ENCODE assay signal across 8 cellular contexts in genomic region chr18:57837917-57838548, GRCh38. TPM values are rescaled to one million over a fixed set of nuclear protein-coding genes. Genes with fewer than 3 reads are reported as not detected.
DNase-seq lines count a peak whose midpoint lies in the region; ATAC-seq and TF ChIP-seq lines count a peak whose summit lies in the region.

No MANE protein-coding gene starts in this region.

- ATAC-seq in HG03095 (IDR thresholded peaks at IDR 0.05; ENCODE audit: unreplicated experiment), result peak; percentile 81
- peak; percentile 93 for ATAC-seq in activated T-helper 17 cell treated with anti-CD3 and anti-CD28 coated beads, Interleukin-2, amount 50 U/mL, for 72 hours (replicated peaks)

- H3K27ac Mint-ChIP-seq in activated T-helper 17 cell treated with anti-CD3 and anti-CD28 coated beads, Interleukin-2, amount 50 U/mL, for 72 hours, result peak overlapping the region; percentile 80
- H3K27ac Mint-ChIP-seq in Calu3 (ENCODE audit: unreplicated experiment), result no peak overlapping the region

- peaks cover 27% of the 10 kb centered on the region for H3K27me3 Mint-ChIP-seq in activated T-helper 17 cell treated with anti-CD3 and anti-CD28 coated beads, Interleukin-2, amount 50 U/mL, for 72 hours
- H3K27me3 Mint-ChIP-seq in Calu3 (ENCODE audit: unreplicated experiment), result no peaks in the 10 kb centered on the region

- CTCF ChIA-PET in Calu3 (lab: Charles Lee), result interaction anchor here (0.6 kb wide), 1 partner anchor 45 kb away, joined by 5 read pairs; no protein-coding TSS in a partner anchor

- peak overlapping the region; percentile 58 for H3K4me3 Mint-ChIP-seq in activated T-helper 17 cell treated with anti-CD3 and anti-CD28 coated beads, Interleukin-2, amount 50 U/mL, for 72 hours
- H3K4me3 Mint-ChIP-seq in Calu3 (ENCODE audit: low read depth, unreplicated experiment), result no peak overlapping the region

- DNase-seq in DMS53 (lab: John Stamatoyannopoulos, UW) (peak; percentile 64), DMS53 treated with DMSO at 0.1 percent for 48 hours (lab: John Stamatoyannopoulos, UW; ENCODE audit: unreplicated experiment) (no peak), NCI-H2081 (lab: John Stamatoyannopoulos, UW) (no peak), occipital lobe (lab: John Stamatoyannopoulos, UW) (no peak), Calu3 (no peak)
- peak; percentile 49 to 51 for DNase-seq in stimulated activated CD8-positive, alpha-beta memory T cell treated with anti-CD3 and anti-CD28 coated beads, Interleukin-15, amount 100 ng/mL, for 48 hours (ENCODE audit: low read depth in 2 of 2)

- no TSS peak for BruUV-seq in Calu3 (replicated peaks; lab: Mats Ljungman, UMichigan)

- H3K9me3 Mint-ChIP-seq in activated T-helper 17 cell treated with anti-CD3 and anti-CD28 coated beads, Interleukin-2, amount 50 U/mL, for 72 hours, result peaks cover 6% of the 10 kb centered on the region
- peaks cover 2% of the 10 kb centered on the region for H3K9me3 Mint-ChIP-seq in Calu3 (ENCODE audit: low read depth, unreplicated experiment)

- H3K4me1 Mint-ChIP-seq in activated T-helper 17 cell treated with anti-CD3 and anti-CD28 coated beads, Interleukin-2, amount 50 U/mL, for 72 hours, result peaks cover 22% of the 10 kb centered on the region
- H3K4me1 Mint-ChIP-seq in Calu3 (ENCODE audit: low read depth, unreplicated experiment), result peaks cover 34% of the 10 kb centered on the region

- intact Hi-C loops in Calu3 (cut with micrococcal nuclease; ENCODE audit: unreplicated experiment), result no loop called here

- H3K36me3 Mint-ChIP-seq in activated T-helper 17 cell treated with anti-CD3 and anti-CD28 coated beads, Interleukin-2, amount 50 U/mL, for 72 hours (ENCODE audit: low read depth), result peaks cover 9% of the 10 kb centered on the region
- no peaks in the 10 kb centered on the region for H3K36me3 Mint-ChIP-seq in Calu3 (ENCODE audit: insufficient read depth, unreplicated experiment)

- no peak for TF ChIP-seq CTCF in Calu3 (IDR thresholded peaks at IDR 0.05; ENCODE audit: unreplicated experiment)

RNA-seq across cellular contexts. Expression of gene ATP8B1, which starts 34.9 kb away (rescaled TPM):
- total RNA-seq in activated T-helper 17 cell treated with anti-CD3 and anti-CD28 coated beads, Interleukin-2, amount 50 U/mL, for 72 hours, result not detected
- total RNA-seq in occipital lobe (2.5 TPM), Calu3 (2022) (62.3 and 66.2 TPM in 2 replicates)

Comparison
In these comparisons a context has a peak if more than half of its experiments do, and no peak if none do; other contexts are left out.
1. DNase-seq: peak in DMS53 (single experiment) and stimulated activated CD8-positive, alpha-beta memory T cell treated with anti-CD3 and anti-CD28 coated beads, Interleukin-15, amount 100 ng/mL, for 48 hours (2 of 2); none in DMS53 treated with DMSO at 0.1 percent for 48 hours (single experiment), NCI-H2081 (0 of 2), occipital lobe (single experiment) and Calu3 (single experiment).
2. RNA of gene ATP8B1, which starts 34.9 kb away (total RNA-seq): 62.3 to 66.2 TPM in Calu3; 2.5 TPM in occipital lobe (single experiment) and not detected in activated T-helper 17 cell treated with anti-CD3 and anti-CD28 coated beads, Interleukin-2, amount 50 U/mL, for 72 hours; every median in the first group is over 10 times any median in the second.